ENCODE assay signal across 13 cellular contexts in the genomic region with DNA sequence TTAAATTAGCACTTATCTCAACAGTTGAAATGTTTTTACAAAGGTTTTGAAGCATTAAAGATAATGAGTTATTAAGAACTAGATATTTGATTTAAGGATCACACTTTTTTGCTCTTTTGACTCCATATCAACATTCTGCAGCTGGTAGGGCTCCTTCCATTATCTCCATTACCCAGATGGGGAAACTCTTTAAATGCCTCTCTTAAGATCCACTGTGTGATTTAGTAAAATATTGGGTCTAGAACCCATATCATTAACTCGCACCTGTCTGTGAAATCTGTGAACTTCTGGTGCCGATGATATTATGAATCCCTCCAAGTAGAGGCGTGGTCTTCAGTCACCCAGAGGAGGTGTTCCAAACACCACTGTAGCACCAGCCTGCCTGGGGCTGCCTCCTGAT.
"Had no signal": no experiment of that assay in that cellular context is flagged by ENCODE, and none has a peak within 500 bp of the region (broad histone marks: within the 10 kb centered on the region; RNA-seq: fewer than 3 reads in every experiment).

No MANE protein-coding gene starts in this region.

- DNase-seq: effector CD8-positive, alpha-beta T cell; effector memory CD8-positive, alpha-beta T cell; endodermal cell; foreskin keratinocyte; heart left ventricle; hippocampal formation; left cardiac atrium; left lung; left ventricle myocardium superior; lower lobe of right lung; mesenchymal stem cell; midbrain; naive thymus-derived CD4-positive, alpha-beta T cell had no signal
